ENCODE assay signal across 1 cellular context in the genomic region with DNA sequence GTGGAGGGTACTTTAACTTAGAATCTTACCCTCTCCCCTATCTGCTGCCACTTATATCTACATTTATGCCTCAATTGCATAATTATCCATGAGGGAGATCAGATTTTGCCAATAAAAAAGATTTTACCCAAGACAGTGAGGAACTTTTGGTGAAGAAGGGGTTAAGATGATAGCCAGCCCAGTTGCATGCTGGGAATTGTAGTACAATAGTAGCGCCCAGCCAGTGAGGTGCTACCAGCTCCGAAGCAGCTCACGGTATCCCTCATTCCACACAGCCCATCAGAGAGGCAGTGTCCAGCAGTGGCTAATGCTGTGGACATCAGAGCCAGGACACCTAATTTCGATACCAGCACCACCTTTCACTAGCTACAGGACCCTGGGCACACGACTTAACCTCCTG.
TF ChIP-seq lines count a peak whose summit lies in the region.

No MANE protein-coding gene starts in this region.

TF ChIP-seq in HCT116, 20 proteins besides CTCF, POLR2A, EP300 and RAD21 (continued from another document):
- TF ChIP-seq, protein P1, sequence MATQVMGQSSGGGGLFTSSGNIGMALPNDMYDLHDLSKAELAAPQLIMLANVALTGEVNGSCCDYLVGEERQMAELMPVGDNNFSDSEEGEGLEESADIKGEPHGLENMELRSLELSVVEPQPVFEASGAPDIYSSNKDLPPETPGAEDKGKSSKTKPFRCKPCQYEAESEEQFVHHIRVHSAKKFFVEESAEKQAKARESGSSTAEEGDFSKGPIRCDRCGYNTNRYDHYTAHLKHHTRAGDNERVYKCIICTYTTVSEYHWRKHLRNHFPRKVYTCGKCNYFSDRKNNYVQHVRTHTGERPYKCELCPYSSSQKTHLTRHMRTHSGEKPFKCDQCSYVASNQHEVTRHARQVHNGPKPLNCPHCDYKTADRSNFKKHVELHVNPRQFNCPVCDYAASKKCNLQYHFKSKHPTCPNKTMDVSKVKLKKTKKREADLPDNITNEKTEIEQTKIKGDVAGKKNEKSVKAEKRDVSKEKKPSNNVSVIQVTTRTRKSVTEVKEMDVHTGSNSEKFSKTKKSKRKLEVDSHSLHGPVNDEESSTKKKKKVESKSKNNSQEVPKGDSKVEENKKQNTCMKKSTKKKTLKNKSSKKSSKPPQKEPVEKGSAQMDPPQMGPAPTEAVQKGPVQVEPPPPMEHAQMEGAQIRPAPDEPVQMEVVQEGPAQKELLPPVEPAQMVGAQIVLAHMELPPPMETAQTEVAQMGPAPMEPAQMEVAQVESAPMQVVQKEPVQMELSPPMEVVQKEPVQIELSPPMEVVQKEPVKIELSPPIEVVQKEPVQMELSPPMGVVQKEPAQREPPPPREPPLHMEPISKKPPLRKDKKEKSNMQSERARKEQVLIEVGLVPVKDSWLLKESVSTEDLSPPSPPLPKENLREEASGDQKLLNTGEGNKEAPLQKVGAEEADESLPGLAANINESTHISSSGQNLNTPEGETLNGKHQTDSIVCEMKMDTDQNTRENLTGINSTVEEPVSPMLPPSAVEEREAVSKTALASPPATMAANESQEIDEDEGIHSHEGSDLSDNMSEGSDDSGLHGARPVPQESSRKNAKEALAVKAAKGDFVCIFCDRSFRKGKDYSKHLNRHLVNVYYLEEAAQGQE (IDR thresholded peaks at IDR 0.05; ENCODE audit: low read depth) = no peak
- TF ChIP-seq POLR2AphosphoS5 (IDR thresholded peaks at IDR 0.05; ENCODE audit: low read depth, low read length) = no peak
